Comparison of ENCODE assay signal across 8 cellular contexts in genomic region chr1:34985063-34985770, GRCh38. TPM values are rescaled to one million over a fixed set of nuclear protein-coding genes. Genes with fewer than 3 reads are reported as not detected.
DNase-seq lines count a peak whose midpoint lies in the region; ATAC-seq and TF ChIP-seq lines count a peak whose summit lies in the region.

TSS of gene TMEM35B (minus strand) at chr1:34985347. CDS start at chr1:34985305, 42 bp downstream.

- peak within 1 kb of the TSS; percentile 80 for H3K9ac ChIP-seq in DND-41 (ENCODE audit: low read depth, low read length)

- peaks cover 31% of the 10 kb centered on the region for H3K4me1 ChIP-seq in DND-41 (ENCODE audit: insufficient read depth, low read length)
- peaks cover 5% of the 10 kb centered on the region for H3K4me1 ChIP-seq in psoas muscle
- H3K4me1 ChIP-seq in urinary bladder (ENCODE audit: insufficient read depth), result peaks cover 4% of the 10 kb centered on the region

- H3K36me3 ChIP-seq in DND-41 (ENCODE audit: insufficient read depth, low read length) (peaks cover 11% of the 10 kb centered on the region), psoas muscle (ENCODE audit: insufficient read depth in 1 of 2, low read depth in 1 of 2) (peaks cover 0 to 22% of the 10 kb centered on the region in 2 donors), urinary bladder (ENCODE audit: insufficient read depth) (no peaks in the 10 kb centered on the region)

- H3K4me3 ChIP-seq in DND-41 (ENCODE audit: low read depth in 1 of 2, low read length in 2 of 2) (peak within 1 kb of the TSS; percentile 56 to 94), psoas muscle (peak within 1 kb of the TSS; percentile 74), urinary bladder (ENCODE audit: low read depth, low read length) (peak within 1 kb of the TSS; percentile 73)

- TF ChIP-seq CTCF in DND-41 (IDR thresholded peaks at IDR 0.05; ENCODE audit: borderline replicate concordance, extremely low read depth, low read length, poor library complexity, severe bottlenecking) (peak; percentile 46), psoas muscle (IDR thresholded peaks at IDR 0.05) (no peak)

- H3K27ac ChIP-seq in DND-41 (ENCODE audit: low read length), result peak within 1 kb of the TSS; percentile 90
- H3K27ac ChIP-seq in psoas muscle, result peak within 1 kb of the TSS; percentile 73
- peak within 1 kb of the TSS; percentile 92 for H3K27ac ChIP-seq in urinary bladder (ENCODE audit: low read depth)

- peak within 1 kb of the TSS; percentile 71 for H3K4me2 ChIP-seq in DND-41 (ENCODE audit: insufficient read depth, low read length)

- H4K20me1 ChIP-seq in DND-41 (ENCODE audit: insufficient read depth, low read length), result no peaks in the 10 kb centered on the region

- ATAC-seq in DND-41 (ENCODE audit: insufficient read depth, low read depth) (peak; percentile 92), GM21423 (IDR thresholded peaks at IDR 0.05; ENCODE audit: unreplicated experiment) (peak; percentile 71), left ventricle myocardium superior (peak; percentile 95), psoas muscle (peak; percentile 56 to 85 (median 74))

- no peaks in the 10 kb centered on the region for H3K9me3 ChIP-seq in DND-41 (ENCODE audit: insufficient read depth, low read length, severe bottlenecking)
- no peaks in the 10 kb centered on the region for H3K9me3 ChIP-seq in psoas muscle

- DNase-seq in DND-41 (peak; percentile 84), HuH-7 (ENCODE audit: low spot score) (peak; percentile 68), amniotic epithelial cell (ENCODE audit: low read depth) (peak; percentile 37), left ventricle myocardium superior (peak; percentile 87), psoas muscle (peak; percentile 73 to 82)

- 2 to 4% (median 3%) methylated on average over 26 to 50 of the region's 50 CpGs for WGBS in psoas muscle, 3 donors
- WGBS in urinary bladder, result under 1% methylated on average over 50 of the region's 50 CpGs

- H3K27me3 ChIP-seq in DND-41 (ENCODE audit: insufficient read depth, low read length, poor library complexity) (no peaks in the 10 kb centered on the region), psoas muscle (ENCODE audit: insufficient read depth in 3 of 3, low read length in 2 of 3) (peaks cover 0 to 3% (median 2%) of the 10 kb centered on the region in 3 donors)

- H3K79me2 ChIP-seq in DND-41 (ENCODE audit: insufficient read depth, low read length), result peaks cover 26% of the 10 kb centered on the region

- H2AFZ ChIP-seq in DND-41 (ENCODE audit: low read depth, low read length), result peak within 1 kb of the TSS; percentile 100

- intact Hi-C loops in T-helper 1 cell treated with Interleukin-12 subunit alpha and Interleukin-12 subunit beta and Interleukin-4 antibody, amounts not matched to agents 30 ng/mL and 1 ng/mL, for 36 hours (cut with micrococcal nuclease), result loop anchor here (1.0 to 10.0 kb wide), 4 partner anchors 46 to 210 kb away; partner anchors contain the start of genes SFPQ, ZMYM1 and ZMYM6
- intact Hi-C loops in left ventricle myocardium superior (cut with micrococcal nuclease) (no loop called here), psoas muscle (cut with DNase I) (no loop called here)

RNA-seq across cellular contexts. Expression of gene TMEM35B, which starts in this region (rescaled TPM):
- total RNA-seq in T-helper 1 cell treated with Interleukin-12 subunit alpha and Interleukin-12 subunit beta and Interleukin-4 antibody, amounts not matched to agents 30 ng/mL and 1 ng/mL, for 36 hours, result 34.5 and 35.1 TPM in 2 replicates
- 7.8 TPM for total RNA-seq in left ventricle myocardium superior
- 1 to 10 TPM; 3.0 to 7.1 (median 4.3) TPM for total RNA-seq in psoas muscle
- polyA plus RNA-seq in psoas muscle, result 10 to 100 TPM in 1 of 3 donors, 1 to 10 TPM in 2; 5.7 to 13.2 (median 8.5) TPM
- total RNA-seq in urinary bladder, result 31.6 TPM
- polyA plus RNA-seq in urinary bladder, result 83.9 TPM

Comparison
In these comparisons a context has a peak if more than half of its experiments do, and no peak if none do; other contexts are left out.
1. Peak in every context shown above with its lines: DNase-seq, ATAC-seq, H3K4me3 ChIP-seq and H3K27ac ChIP-seq.
2. DNase-seq: peak in every context shown above with its lines; median percentile 87 in left ventricle myocardium superior; 84 in DND-41; 78 in psoas muscle; 68 in HuH-7; 37 in amniotic epithelial cell.